13 cellular contexts compared by ENCODE assay signal in genomic region chr4:152847376-152847775, GRCh38.
"Had no signal": no experiment of that assay in that cellular context is flagged by ENCODE, and none has a peak within 500 bp of the region (broad histone marks: within the 10 kb centered on the region; RNA-seq: fewer than 3 reads in every experiment).

No MANE protein-coding gene starts in this region.

- DNase-seq: activated gamma-delta T cell, NCI-H1105, SIG-M5 had no signal

- H3K27ac Mint-ChIP-seq: activated CD4-positive, alpha-beta memory T cell treated with anti-CD3 and anti-CD28 coated beads for 36 hours; activated naive CD4-positive, alpha-beta T cell treated with anti-CD3 and anti-CD28 coated beads for 36 hours; activated naive CD8-positive, alpha-beta T cell; activated T-helper 17 cell treated with anti-CD3 and anti-CD28 coated beads, Interleukin-2, amount 50 U/mL, for 72 hours; T-helper 17 cell had no signal

- H3K36me3 Mint-ChIP-seq: activated CD4-positive, alpha-beta memory T cell treated with anti-CD3 and anti-CD28 coated beads for 36 hours had no signal

- ATAC-seq: activated CD4-positive, CD25-positive, alpha-beta regulatory T cell treated with anti-CD3 and anti-CD28 coated beads, Interleukin-2, amount 50 U/mL, for 24 hours; activated T-helper 17 cell treated with anti-CD3 and anti-CD28 coated beads, Interleukin-2, amount 50 U/mL, for 72 hours; K562 had no signal

- H3K9me3 Mint-ChIP-seq: activated CD4-positive, alpha-beta memory T cell treated with anti-CD3 and anti-CD28 coated beads for 36 hours; activated naive CD4-positive, alpha-beta T cell treated with anti-CD3 and anti-CD28 coated beads for 36 hours; central memory CD8-positive, alpha-beta T cell had no signal

- H3K4me3 Mint-ChIP-seq: activated CD4-positive, alpha-beta memory T cell treated with anti-CD3 and anti-CD28 coated beads for 36 hours; activated naive CD8-positive, alpha-beta T cell; activated T-helper 17 cell treated with anti-CD3 and anti-CD28 coated beads, Interleukin-2, amount 50 U/mL, for 72 hours; central memory CD8-positive, alpha-beta T cell; T-helper 17 cell had no signal

- H3K27ac ChIP-seq: WERI-Rb-1 had no signal

- H3K36me3 ChIP-seq: WERI-Rb-1 had no signal

- FAIRE-seq: astrocyte had no signal

- H3K4me3 ChIP-seq: K562 had no signal

- H3K27me3 Mint-ChIP-seq: activated CD4-positive, alpha-beta memory T cell treated with anti-CD3 and anti-CD28 coated beads for 36 hours; activated naive CD8-positive, alpha-beta T cell; activated T-helper 17 cell treated with anti-CD3 and anti-CD28 coated beads, Interleukin-2, amount 50 U/mL, for 72 hours; central memory CD8-positive, alpha-beta T cell; T-helper 17 cell had no signal
